ENCODE assay signal across 19 cellular contexts in the genomic region with DNA sequence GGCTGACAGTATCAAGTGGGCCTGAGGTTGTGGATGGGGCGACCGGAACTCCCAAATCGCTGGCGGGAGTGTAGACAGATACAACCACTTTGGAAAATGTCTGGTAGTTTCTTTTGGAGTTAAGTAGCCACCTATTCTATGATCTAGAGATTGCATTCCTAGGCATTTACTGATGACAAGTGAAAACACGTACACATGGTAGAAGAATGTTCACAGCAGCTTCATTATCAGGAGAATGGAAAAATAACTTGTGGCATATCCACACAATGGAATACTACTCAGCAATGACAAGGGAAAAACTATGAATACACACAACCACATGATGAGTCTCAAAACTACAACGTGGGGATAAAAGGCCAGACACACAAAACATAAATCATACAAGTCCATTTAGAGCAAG.
DNase-seq lines count a peak whose midpoint lies in the region; ATAC-seq, FAIRE-seq and TF ChIP-seq lines count a peak whose summit lies in the region.
"Had no signal": no experiment of that assay in that cellular context is flagged by ENCODE, and none has a peak within 500 bp of the region (broad histone marks: within the 10 kb centered on the region; RNA-seq: fewer than 3 reads in every experiment).

No MANE protein-coding gene starts in this region.

- H4K20me1 ChIP-seq in HCT116 (ENCODE audit: insufficient read depth) (0 out of 2 replicates have a peak, but pooled peaks cover 3% of the 10 kb centered on the region), keratinocyte (ENCODE audit: control insufficient read depth, extremely low read depth, insufficient read depth, low read length) (peaks cover 2% of the 10 kb centered on the region)

- dilution Hi-C loops in keratinocyte (cut with MboI; ENCODE audit: extremely low pct_ligation_motif_present, low sequenced_read_pairs), result no loop called here

- CTCF ChIA-PET in HCT116 (lab: Charles Lee) (no interaction called here), RWPE1 (lab: Yijun Ruan, JAX) (interaction anchor here (0.6 kb wide), 1 partner anchor 10 kb away, joined by 3 read pairs; no protein-coding TSS in a partner anchor)

- no peak for ATAC-seq in HCT116
- ATAC-seq: HepG2, T-cell had no signal

- RAD21 ChIA-PET in HCT116 (lab: Charles Lee; ENCODE audit: low non-redundant PET in 1 of 2, low total read pairs in 2 of 2, uncharacterized antibody in 2 of 2, unreplicated experiment in 2 of 2), result no interaction called here

- H3K9ac ChIP-seq in HCT116 (ENCODE audit: low read length) (no peak overlapping the region), keratinocyte (ENCODE audit: control insufficient read depth, extremely low read depth, insufficient read depth, low read length) (no peak overlapping the region)

- H3K27ac ChIP-seq in HCT116 (ENCODE audit: low read depth, low read length), result peak overlapping the region; percentile 64; the same call in 1 of the 2 replicates
- no peak overlapping the region for H3K27ac ChIP-seq in RWPE1
- no peak overlapping the region for H3K27ac ChIP-seq in coronary artery
- no peak overlapping the region for H3K27ac ChIP-seq in keratinocyte (ENCODE audit: control insufficient read depth, insufficient read depth, low read length)
- H3K27ac ChIP-seq in Peyer's patch, result no peak overlapping the region

- H3K4me3 ChIP-seq in HCT116 (replicated peaks in 1 of 2; ENCODE audit: low read depth in 1 of 2, low read length in 2 of 2) (no peak overlapping the region), coronary artery (no peak overlapping the region), keratinocyte (ENCODE audit: control insufficient read depth in 2 of 3, extremely low read depth in 1 of 3, insufficient read depth in 2 of 3, low read depth in 1 of 3, low read length in 3 of 3) (no peak overlapping the region), Peyer's patch (no peak overlapping the region)

- TF ChIP-seq CTCF in HCT116 (IDR thresholded peaks at IDR 0.05 in 2 of 3, conservative IDR thresholded peaks at IDR 0.05 in 1 of 3; ENCODE audit: borderline replicate concordance in 1 of 3, insufficient read depth in 1 of 3, low read depth in 2 of 3, low read length in 2 of 3) (no peak), RWPE1 (conservative IDR thresholded peaks at IDR 0.05; ENCODE audit: low read depth) (no peak), coronary artery (IDR thresholded peaks at IDR 0.05) (no peak), keratinocyte (optimal IDR thresholded peaks at IDR 0.05 in 1 of 3, IDR thresholded peaks at IDR 0.05 in 1 of 3, conservative IDR thresholded peaks at IDR 0.05 in 1 of 3; ENCODE audit: extremely low read depth in 1 of 3, insufficient read depth in 2 of 3, low read length in 3 of 3) (no peak), Peyer's patch (IDR thresholded peaks at IDR 0.05) (no peak)

- TF ChIP-seq POLR2A in HCT116 (IDR thresholded peaks at IDR 0.05; ENCODE audit: borderline replicate concordance, extremely low read depth, insufficient read depth, insufficient read length) (no peak), Peyer's patch (IDR thresholded peaks at IDR 0.05) (no peak)

- BruUV-seq in HCT116 (replicated peaks; lab: Mats Ljungman, UMichigan), result TSS peak; percentile 24

- DNase-seq in HCT116 (ENCODE audit: low read depth, low spot score), result no peak
- peak; percentile 34 for DNase-seq in RWPE1 (ENCODE audit: low spot score)
- DNase-seq in coronary artery (ENCODE audit: low spot score), result peak; percentile 14
- DNase-seq in keratinocyte (ENCODE audit: low read depth, low spot score), result no peak
- no peak for DNase-seq in SHP77 treated with DMSO at 0.1 percent for 48 hours (lab: John Stamatoyannopoulos, UW)
- DNase-seq in GM19239 (ENCODE audit: insufficient read length, low spot score), result no peak
- no peak for DNase-seq in Peyer's patch
- no peak for DNase-seq in mucosa of gallbladder (ENCODE audit: low spot score)
- DNase-seq: Karpas-422, MV-4-11, NCI-H1105, NCI-H1436 treated with DMSO at 0.1 percent for 48 hours, NCI-H187 treated with DMSO at 0.1 percent for 48 hours, NCI-H2171 treated with DMSO at 0.1 percent for 48 hours, NCI-H524 treated with DMSO at 0.1 percent for 48 hours, NCI-H774, T-cell had no signal

- peaks cover 42 to 66% of the 10 kb centered on the region in 2 experiments; a peak in 3 of 4 replicates for H3K36me3 ChIP-seq in HCT116 (ENCODE audit: control insufficient read depth in 1 of 2, insufficient read depth in 2 of 2, low read length in 2 of 2)
- peaks cover 45 to 46% of the 10 kb centered on the region in 2 experiments for H3K36me3 ChIP-seq in keratinocyte (ENCODE audit: control insufficient read depth in 2 of 2, extremely low read depth in 1 of 2, insufficient read depth in 2 of 2, low read length in 2 of 2)
- H3K36me3 ChIP-seq in Peyer's patch, result peaks cover 0 to 49% (median 0%) of the 10 kb centered on the region in 3 donors

- no peaks in the 10 kb centered on the region for H3K27me3 ChIP-seq in HCT116 (ENCODE audit: insufficient read depth, low read length)
- H3K27me3 ChIP-seq in keratinocyte (ENCODE audit: control insufficient read depth, extremely low read depth, insufficient read depth, low read length), result no peaks in the 10 kb centered on the region
- no peaks in the 10 kb centered on the region for H3K27me3 ChIP-seq in Peyer's patch

- POLR2A ChIA-PET in HCT116 (lab: Charles Lee), result no interaction called here
- POLR2A ChIA-PET in RWPE1 (lab: Yijun Ruan, JAX; ENCODE audit: low non-redundant PET), result no interaction called here

- peaks cover 21 to 44% of the 10 kb centered on the region in 2 experiments for H3K4me1 ChIP-seq in HCT116 (ENCODE audit: control insufficient read depth in 1 of 2, insufficient read depth in 2 of 2, low read length in 2 of 2)
- H3K4me1 ChIP-seq in keratinocyte (ENCODE audit: control insufficient read depth, extremely low read depth, insufficient read depth, low read length), result peaks cover 30% of the 10 kb centered on the region
- no peaks in the 10 kb centered on the region for H3K4me1 ChIP-seq in Peyer's patch

- FAIRE-seq in keratinocyte (lab: Jason Lieb, UNC) (peak; percentile 39), GM19239 (lab: Jason Lieb, UNC) (no peak)
- FAIRE-seq: GM18507, HepG2 had no signal

- H3K9me3 ChIP-seq in HCT116 (ENCODE audit: control insufficient read depth in 1 of 2, insufficient read depth in 1 of 2, low read depth in 1 of 2, low read length in 2 of 2), result no peaks in the 10 kb centered on the region
- peaks cover 6% of the 10 kb centered on the region for H3K9me3 ChIP-seq in keratinocyte (ENCODE audit: control insufficient read depth, low read depth, low read length)
- no peaks in the 10 kb centered on the region for H3K9me3 ChIP-seq in Peyer's patch

- H2AFZ ChIP-seq in HCT116 (ENCODE audit: low read depth, low read length, poor library complexity, severe bottlenecking) (no peak overlapping the region), keratinocyte (ENCODE audit: control insufficient read depth, low read length) (no peak overlapping the region)

- intact Hi-C loops in HCT116 (cut with micrococcal nuclease), result no loop called here

- no peaks in the 10 kb centered on the region for H3K9me1 ChIP-seq in keratinocyte (ENCODE audit: control insufficient read depth, extremely low read depth, insufficient read depth, low read length)

- H3K79me2 ChIP-seq in HCT116 (ENCODE audit: insufficient read depth, low read length) (no peaks in the 10 kb centered on the region), keratinocyte (ENCODE audit: control insufficient read depth, insufficient read depth, low read length) (no peaks in the 10 kb centered on the region)

- H3K4me2 ChIP-seq in HCT116 (ENCODE audit: low read length) (peak overlapping the region; percentile 58; the same call in 1 of the 2 replicates), keratinocyte (ENCODE audit: control insufficient read depth, extremely low read depth, insufficient read depth, low read depth, low read length) (no peak overlapping the region)

- no peak for TF ChIP-seq RAD21 in HCT116 (IDR thresholded peaks at IDR 0.05; ENCODE audit: low read depth)

- H3K9me2 ChIP-seq in HCT116 (ENCODE audit: insufficient read depth), result no peaks in the 10 kb centered on the region

TF ChIP-seq in HCT116, 20 proteins besides CTCF, POLR2A, EP300 and RAD21:
- TF ChIP-seq CBX3 (IDR thresholded peaks at IDR 0.05; ENCODE audit: low read depth), result no peak
- no peak for TF ChIP-seq SIN3A (IDR thresholded peaks at IDR 0.05; ENCODE audit: low read depth)
- TF ChIP-seq SRF (IDR thresholded peaks at IDR 0.05; ENCODE audit: low read depth), result no peak
- no peak for TF ChIP-seq EGR1 (IDR thresholded peaks at IDR 0.05; ENCODE audit: low read depth)

Comparison
In these comparisons a context has a peak if more than half of its experiments do, and no peak if none do; other contexts are left out.
1. DNase-seq: peak in RWPE1 (single experiment) and coronary artery (single experiment); none in HCT116 (single experiment), keratinocyte (single experiment), SHP77 treated with DMSO at 0.1 percent for 48 hours (single experiment), GM19239 (single experiment), Peyer's patch (0 of 3) and mucosa of gallbladder (single experiment).